Comparison of ENCODE assay signal across 1 cellular context in the genomic region with DNA sequence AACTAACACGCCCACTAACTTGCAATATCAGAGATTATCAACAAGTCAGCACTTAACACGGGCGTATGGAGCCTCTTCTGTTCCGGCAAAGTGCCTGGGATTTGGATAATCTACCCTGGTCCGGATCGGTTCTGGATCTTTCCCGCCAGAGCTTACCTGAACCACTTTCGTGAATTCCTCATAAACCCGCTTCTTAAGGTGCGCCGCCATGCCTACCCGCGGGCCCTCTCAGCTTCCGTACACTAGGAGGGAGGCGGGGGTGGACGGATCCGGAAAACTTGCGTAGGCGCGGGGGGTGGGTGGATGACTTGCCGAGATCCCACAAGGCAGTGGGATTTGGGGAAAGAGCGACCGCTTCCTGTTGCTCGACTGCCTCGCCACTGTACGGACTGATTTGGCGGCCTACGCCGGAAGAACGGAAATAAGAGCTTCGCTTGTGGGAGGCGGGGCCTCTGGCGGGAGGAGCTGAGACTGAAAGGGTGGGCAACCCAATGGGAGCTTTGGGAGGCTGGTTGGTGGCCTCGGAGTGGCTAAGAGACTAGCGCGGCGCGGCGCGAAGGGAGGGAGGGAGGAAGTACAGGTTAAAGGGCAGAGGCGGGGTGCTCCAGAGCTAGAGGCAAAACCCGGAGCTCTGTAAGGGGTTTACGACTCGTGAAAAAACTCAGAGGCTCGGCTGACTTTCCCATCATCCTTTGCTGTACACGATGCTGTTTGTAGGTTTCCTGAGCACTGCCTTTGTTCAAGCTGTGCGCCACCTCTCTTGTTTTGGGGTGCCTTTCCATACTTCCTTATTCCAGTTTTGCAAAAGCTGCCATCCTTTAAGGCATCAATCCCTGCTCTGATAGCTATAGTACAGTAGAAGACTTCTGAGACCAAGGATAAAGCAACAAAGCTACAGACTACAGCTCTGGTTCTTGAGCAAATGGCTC.
TF ChIP-seq lines count a peak whose summit lies in the region.

Gene INTS4 (minus strand): TSS at position 235 of the 929 bp plus-strand sequence. CDS start 25 bp downstream, at position 210.

TF ChIP-seq in HepG2, 621 proteins besides CTCF, POLR2A, EP300 and RAD21 (continued from another document and continues in another):
- TF ChIP-seq ZBTB40 (IDR thresholded peaks at IDR 0.05) (peak; percentile 48), ZBTB40 (CRISPR knock-in tag; IDR thresholded peaks at IDR 0.05) (no peak), ZNF253 (CRISPR knock-in tag; IDR thresholded peaks at IDR 0.05; ENCODE audit: borderline replicate concordance) (no peak), MAFF (IDR thresholded peaks at IDR 0.05; ENCODE audit: low read depth, low read length) (no peak), USF2 (IDR thresholded peaks at IDR 0.05; ENCODE audit: low read depth, low read length) (no peak), USF2 (CRISPR knock-in tag; IDR thresholded peaks at IDR 0.05; ENCODE audit: borderline replicate concordance) (no peak), KLF13 (CRISPR knock-in tag; IDR thresholded peaks at IDR 0.05) (no peak), ZNF607 (CRISPR knock-in tag; IDR thresholded peaks at IDR 0.05; ENCODE audit: borderline replicate concordance) (peak; percentile 1; the same call in 1 of the 2 replicates), CEBPG (CRISPR knock-in tag; IDR thresholded peaks at IDR 0.05) (peak; percentile 34), REL (CRISPR knock-in tag; conservative IDR thresholded peaks at IDR 0.05) (no peak), ZNF446 (CRISPR knock-in tag; IDR thresholded peaks at IDR 0.05) (no peak), ZNF720 (CRISPR knock-in tag; IDR thresholded peaks at IDR 0.05) (no peak), SMARCC2 (IDR thresholded peaks at IDR 0.05) (no peak), MAF1 (CRISPR knock-in tag; IDR thresholded peaks at IDR 0.05; ENCODE audit: borderline replicate concordance) (no peak), MLLT10 (CRISPR knock-in tag; IDR thresholded peaks at IDR 0.05) (no peak), ZNF329 (CRISPR knock-in tag; IDR thresholded peaks at IDR 0.05; ENCODE audit: low read depth) (no peak), ZNF232 (CRISPR knock-in tag; IDR thresholded peaks at IDR 0.05; ENCODE audit: borderline replicate concordance) (no peak), ZNF256 (CRISPR knock-in tag; conservative IDR thresholded peaks at IDR 0.05) (no peak), ZNF543 (CRISPR knock-in tag; IDR thresholded peaks at IDR 0.05) (peak; percentile 49), ZNF225 (CRISPR knock-in tag; IDR thresholded peaks at IDR 0.05) (no peak), DRAP1 (CRISPR knock-in tag; IDR thresholded peaks at IDR 0.05) (peak; percentile 96), ZNF335 (CRISPR knock-in tag; IDR thresholded peaks at IDR 0.05) (peak; percentile 65; the same call in 1 of the 2 replicates), FUBP1 (CRISPR knock-in tag; IDR thresholded peaks at IDR 0.05; ENCODE audit: borderline replicate concordance) (no peak), FOSL2 (CRISPR knock-in tag; IDR thresholded peaks at IDR 0.05) (peak; percentile 69), TCF12 (IDR thresholded peaks at IDR 0.05) (no peak), TCF12 (CRISPR knock-in tag; IDR thresholded peaks at IDR 0.05) (no peak; the same call in 1 of the 2 replicates), CEBPB (IDR thresholded peaks at IDR 0.05; ENCODE audit: borderline replicate concordance, low read depth, low read length) (no peak), ZSCAN22 (CRISPR knock-in tag; IDR thresholded peaks at IDR 0.05) (no peak; the same call in 1 of the 2 replicates), ZNF7 (CRISPR knock-in tag; IDR thresholded peaks at IDR 0.05) (no peak), GPBP1L1 (CRISPR knock-in tag; IDR thresholded peaks at IDR 0.05) (no peak), ZNF296 (CRISPR knock-in tag; conservative IDR thresholded peaks at IDR 0.05) (no peak)
- TF ChIP-seq, protein P1, sequence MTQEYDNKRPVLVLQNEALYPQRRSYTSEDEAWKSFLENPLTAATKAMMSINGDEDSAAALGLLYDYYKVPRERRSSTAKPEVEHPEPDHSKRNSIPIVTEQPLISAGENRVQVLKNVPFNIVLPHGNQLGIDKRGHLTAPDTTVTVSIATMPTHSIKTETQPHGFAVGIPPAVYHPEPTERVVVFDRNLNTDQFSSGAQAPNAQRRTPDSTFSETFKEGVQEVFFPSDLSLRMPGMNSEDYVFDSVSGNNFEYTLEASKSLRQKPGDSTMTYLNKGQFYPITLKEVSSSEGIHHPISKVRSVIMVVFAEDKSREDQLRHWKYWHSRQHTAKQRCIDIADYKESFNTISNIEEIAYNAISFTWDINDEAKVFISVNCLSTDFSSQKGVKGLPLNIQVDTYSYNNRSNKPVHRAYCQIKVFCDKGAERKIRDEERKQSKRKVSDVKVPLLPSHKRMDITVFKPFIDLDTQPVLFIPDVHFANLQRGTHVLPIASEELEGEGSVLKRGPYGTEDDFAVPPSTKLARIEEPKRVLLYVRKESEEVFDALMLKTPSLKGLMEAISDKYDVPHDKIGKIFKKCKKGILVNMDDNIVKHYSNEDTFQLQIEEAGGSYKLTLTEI (CRISPR knock-in tag; conservative IDR thresholded peaks at IDR 0.05) = no peak
- TF ChIP-seq, protein P2, sequence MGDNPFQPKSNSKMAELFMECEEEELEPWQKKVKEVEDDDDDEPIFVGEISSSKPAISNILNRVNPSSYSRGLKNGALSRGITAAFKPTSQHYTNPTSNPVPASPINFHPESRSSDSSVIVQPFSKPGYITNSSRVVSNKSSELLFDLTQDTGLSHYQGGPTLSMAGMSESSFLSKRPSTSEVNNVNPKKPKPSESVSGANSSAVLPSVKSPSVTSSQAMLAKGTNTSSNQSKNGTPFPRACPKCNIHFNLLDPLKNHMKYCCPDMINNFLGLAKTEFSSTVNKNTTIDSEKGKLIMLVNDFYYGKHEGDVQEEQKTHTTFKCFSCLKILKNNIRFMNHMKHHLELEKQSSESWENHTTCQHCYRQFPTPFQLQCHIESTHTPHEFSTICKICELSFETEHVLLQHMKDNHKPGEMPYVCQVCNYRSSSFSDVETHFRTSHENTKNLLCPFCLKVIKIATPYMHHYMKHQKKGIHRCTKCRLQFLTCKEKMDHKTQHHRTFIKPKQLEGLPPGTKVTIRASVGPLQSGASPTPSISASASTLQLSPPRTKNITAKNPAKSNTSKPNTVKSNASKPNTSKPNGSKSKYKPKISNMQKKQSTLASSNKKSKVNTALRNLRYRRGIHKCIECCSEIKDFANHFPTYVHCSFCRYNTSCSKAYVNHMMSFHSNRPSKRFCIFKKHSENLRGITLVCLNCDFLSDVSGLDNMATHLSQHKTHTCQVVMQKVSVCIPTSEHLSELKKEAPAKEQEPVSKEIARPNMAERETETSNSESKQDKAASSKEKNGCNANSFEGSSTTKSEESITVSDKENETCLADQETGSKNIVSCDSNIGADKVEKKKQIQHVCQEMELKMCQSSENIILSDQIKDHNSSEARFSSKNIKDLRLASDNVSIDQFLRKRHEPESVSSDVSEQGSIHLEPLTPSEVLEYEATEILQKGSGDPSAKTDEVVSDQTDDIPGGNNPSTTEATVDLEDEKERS (CRISPR knock-in tag; IDR thresholded peaks at IDR 0.05) = no peak
